In the genomic region with DNA sequence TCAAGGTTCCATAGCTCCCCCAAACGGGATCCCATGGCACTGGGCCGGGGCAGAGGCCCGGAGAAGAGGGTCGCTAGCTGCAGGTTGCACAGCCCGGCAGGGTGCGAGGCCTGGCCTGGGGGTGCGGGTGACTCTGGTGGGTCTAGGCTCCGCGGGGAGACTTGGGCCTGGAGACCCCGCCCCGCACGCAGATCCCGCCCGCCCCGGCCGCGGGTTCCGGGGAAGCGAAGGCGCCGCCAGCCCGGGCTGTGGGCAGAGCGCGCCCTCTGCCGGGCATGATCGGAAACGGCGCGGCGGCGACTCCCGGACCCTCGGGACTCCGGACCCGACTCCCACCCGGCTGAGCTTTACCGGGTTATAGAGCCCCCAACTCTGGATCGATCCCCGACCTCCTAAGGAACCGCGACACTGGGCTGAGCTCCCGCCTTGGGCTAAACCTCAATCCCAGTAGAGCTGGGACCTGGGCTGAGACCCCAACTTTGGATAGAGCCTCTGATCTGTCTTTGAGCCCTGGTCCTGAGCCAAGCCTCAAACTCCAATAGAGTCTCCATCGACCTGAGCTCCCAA, we compare ENCODE assay signal across 1 cellular context.
TF ChIP-seq lines count a peak whose summit lies in the region.

No MANE protein-coding gene starts in this region.

TF ChIP-seq in HEK293, 187 proteins besides CTCF, POLR2A, EP300 and RAD21 (continued from another document and continues in another):
- TF ChIP-seq ZBTB17 (tag by site-specific recombination; IDR thresholded peaks at IDR 0.05) (peak; percentile 18; the same call in 1 of the 2 replicates), OVOL3 (tag by site-specific recombination; IDR thresholded peaks at IDR 0.05) (no peak), PRDM1 (tag by site-specific recombination; IDR thresholded peaks at IDR 0.05) (no peak), SALL2 (tag by site-specific recombination; IDR thresholded peaks at IDR 0.05; ENCODE audit: borderline replicate concordance) (no peak), ZNF660 (tag by site-specific recombination; IDR thresholded peaks at IDR 0.05) (0 out of 2 replicates have a peak, but pooled peaks have one; percentile 18), SETDB1 (IDR thresholded peaks at IDR 0.05; ENCODE audit: insufficient read length, low read length) (no peak), ZNF548 (tag by site-specific recombination; IDR thresholded peaks at IDR 0.05) (no peak), KLF16 (tag by site-specific recombination; IDR thresholded peaks at IDR 0.05) (no peak), ZNF112 (tag by site-specific recombination; IDR thresholded peaks at IDR 0.05) (no peak), ZNF133 (tag by site-specific recombination; IDR thresholded peaks at IDR 0.05) (no peak), TRIM28 (IDR thresholded peaks at IDR 0.05; ENCODE audit: borderline replicate concordance, low read length) (no peak), SP7 (tag by site-specific recombination; IDR thresholded peaks at IDR 0.05) (peak; percentile 30; the same call in 1 of the 2 replicates), ZNF174 (tag by site-specific recombination; IDR thresholded peaks at IDR 0.05) (no peak), ZBTB8A (tag by site-specific recombination; IDR thresholded peaks at IDR 0.05) (peak; percentile 39; the same call in 1 of the 2 replicates), ZNF157 (tag by site-specific recombination; IDR thresholded peaks at IDR 0.05) (no peak), ZBTB1 (tag by site-specific recombination; IDR thresholded peaks at IDR 0.05) (no peak), SP2 (tag by site-specific recombination; IDR thresholded peaks at IDR 0.05) (peak; percentile 35), ZBTB7A (tag by site-specific recombination; IDR thresholded peaks at IDR 0.05; ENCODE audit: low read depth) (peak; percentile 24; the same call in 1 of the 2 replicates), ZNF16 (tag by site-specific recombination; IDR thresholded peaks at IDR 0.05; ENCODE audit: low read depth) (no peak), GLI4 (tag by site-specific recombination; IDR thresholded peaks at IDR 0.05) (no peak), ZNF37A (tag by site-specific recombination; IDR thresholded peaks at IDR 0.05) (no peak), ZNF10 (tag by site-specific recombination; IDR thresholded peaks at IDR 0.05) (no peak), ZNF561 (tag by site-specific recombination; IDR thresholded peaks at IDR 0.05; ENCODE audit: borderline replicate concordance) (no peak), ZNF48 (tag by site-specific recombination; IDR thresholded peaks at IDR 0.05) (no peak), ZNF501 (tag by site-specific recombination; IDR thresholded peaks at IDR 0.05) (no peak), ZNF2 (tag by site-specific recombination; IDR thresholded peaks at IDR 0.05) (no peak), ZNF138 (tag by site-specific recombination; IDR thresholded peaks at IDR 0.05; ENCODE audit: borderline replicate concordance) (no peak), SCRT2 (tag by site-specific recombination; IDR thresholded peaks at IDR 0.05) (no peak)
- TF ChIP-seq, protein P1, sequence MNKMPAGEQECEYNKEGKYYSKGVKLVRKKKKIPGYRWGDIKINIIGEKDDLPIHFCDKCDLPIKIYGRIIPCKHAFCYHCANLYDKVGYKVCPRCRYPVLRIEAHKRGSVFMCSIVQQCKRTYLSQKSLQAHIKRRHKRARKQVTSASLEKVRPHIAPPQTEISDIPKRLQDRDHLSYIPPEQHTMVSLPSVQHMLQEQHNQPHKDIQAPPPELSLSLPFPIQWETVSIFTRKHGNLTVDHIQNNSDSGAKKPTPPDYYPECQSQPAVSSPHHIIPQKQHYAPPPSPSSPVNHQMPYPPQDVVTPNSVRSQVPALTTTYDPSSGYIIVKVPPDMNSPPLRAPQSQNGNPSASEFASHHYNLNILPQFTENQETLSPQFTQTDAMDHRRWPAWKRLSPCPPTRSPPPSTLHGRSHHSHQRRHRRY (tag by site-specific recombination; IDR thresholded peaks at IDR 0.05), result no peak
- TF ChIP-seq, protein P2, sequence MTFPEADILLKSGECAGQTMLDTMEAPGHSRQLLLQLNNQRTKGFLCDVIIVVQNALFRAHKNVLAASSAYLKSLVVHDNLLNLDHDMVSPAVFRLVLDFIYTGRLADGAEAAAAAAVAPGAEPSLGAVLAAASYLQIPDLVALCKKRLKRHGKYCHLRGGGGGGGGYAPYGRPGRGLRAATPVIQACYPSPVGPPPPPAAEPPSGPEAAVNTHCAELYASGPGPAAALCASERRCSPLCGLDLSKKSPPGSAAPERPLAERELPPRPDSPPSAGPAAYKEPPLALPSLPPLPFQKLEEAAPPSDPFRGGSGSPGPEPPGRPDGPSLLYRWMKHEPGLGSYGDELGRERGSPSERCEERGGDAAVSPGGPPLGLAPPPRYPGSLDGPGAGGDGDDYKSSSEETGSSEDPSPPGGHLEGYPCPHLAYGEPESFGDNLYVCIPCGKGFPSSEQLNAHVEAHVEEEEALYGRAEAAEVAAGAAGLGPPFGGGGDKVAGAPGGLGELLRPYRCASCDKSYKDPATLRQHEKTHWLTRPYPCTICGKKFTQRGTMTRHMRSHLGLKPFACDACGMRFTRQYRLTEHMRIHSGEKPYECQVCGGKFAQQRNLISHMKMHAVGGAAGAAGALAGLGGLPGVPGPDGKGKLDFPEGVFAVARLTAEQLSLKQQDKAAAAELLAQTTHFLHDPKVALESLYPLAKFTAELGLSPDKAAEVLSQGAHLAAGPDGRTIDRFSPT (tag by site-specific recombination; IDR thresholded peaks at IDR 0.05), result no peak
- TF ChIP-seq, protein P3, sequence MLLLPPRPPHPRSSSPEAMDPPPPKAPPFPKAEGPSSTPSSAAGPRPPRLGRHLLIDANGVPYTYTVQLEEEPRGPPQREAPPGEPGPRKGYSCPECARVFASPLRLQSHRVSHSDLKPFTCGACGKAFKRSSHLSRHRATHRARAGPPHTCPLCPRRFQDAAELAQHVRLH (tag by site-specific recombination; IDR thresholded peaks at IDR 0.05), result no peak
- TF ChIP-seq, protein P4, sequence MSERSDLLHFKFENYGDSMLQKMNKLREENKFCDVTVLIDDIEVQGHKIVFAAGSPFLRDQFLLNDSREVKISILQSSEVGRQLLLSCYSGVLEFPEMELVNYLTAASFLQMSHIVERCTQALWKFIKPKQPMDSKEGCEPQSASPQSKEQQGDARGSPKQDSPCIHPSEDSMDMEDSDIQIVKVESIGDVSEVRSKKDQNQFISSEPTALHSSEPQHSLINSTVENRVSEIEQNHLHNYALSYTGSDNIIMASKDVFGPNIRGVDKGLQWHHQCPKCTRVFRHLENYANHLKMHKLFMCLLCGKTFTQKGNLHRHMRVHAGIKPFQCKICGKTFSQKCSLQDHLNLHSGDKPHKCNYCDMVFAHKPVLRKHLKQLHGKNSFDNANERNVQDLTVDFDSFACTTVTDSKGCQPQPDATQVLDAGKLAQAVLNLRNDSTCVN (tag by site-specific recombination; optimal IDR thresholded peaks at IDR 0.05), result peak; percentile 23
- TF ChIP-seq, protein P5, sequence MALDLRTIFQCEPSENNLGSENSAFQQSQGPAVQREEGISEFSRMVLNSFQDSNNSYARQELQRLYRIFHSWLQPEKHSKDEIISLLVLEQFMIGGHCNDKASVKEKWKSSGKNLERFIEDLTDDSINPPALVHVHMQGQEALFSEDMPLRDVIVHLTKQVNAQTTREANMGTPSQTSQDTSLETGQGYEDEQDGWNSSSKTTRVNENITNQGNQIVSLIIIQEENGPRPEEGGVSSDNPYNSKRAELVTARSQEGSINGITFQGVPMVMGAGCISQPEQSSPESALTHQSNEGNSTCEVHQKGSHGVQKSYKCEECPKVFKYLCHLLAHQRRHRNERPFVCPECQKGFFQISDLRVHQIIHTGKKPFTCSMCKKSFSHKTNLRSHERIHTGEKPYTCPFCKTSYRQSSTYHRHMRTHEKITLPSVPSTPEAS (tag by site-specific recombination; IDR thresholded peaks at IDR 0.05), result no peak
- TF ChIP-seq, protein P6, sequence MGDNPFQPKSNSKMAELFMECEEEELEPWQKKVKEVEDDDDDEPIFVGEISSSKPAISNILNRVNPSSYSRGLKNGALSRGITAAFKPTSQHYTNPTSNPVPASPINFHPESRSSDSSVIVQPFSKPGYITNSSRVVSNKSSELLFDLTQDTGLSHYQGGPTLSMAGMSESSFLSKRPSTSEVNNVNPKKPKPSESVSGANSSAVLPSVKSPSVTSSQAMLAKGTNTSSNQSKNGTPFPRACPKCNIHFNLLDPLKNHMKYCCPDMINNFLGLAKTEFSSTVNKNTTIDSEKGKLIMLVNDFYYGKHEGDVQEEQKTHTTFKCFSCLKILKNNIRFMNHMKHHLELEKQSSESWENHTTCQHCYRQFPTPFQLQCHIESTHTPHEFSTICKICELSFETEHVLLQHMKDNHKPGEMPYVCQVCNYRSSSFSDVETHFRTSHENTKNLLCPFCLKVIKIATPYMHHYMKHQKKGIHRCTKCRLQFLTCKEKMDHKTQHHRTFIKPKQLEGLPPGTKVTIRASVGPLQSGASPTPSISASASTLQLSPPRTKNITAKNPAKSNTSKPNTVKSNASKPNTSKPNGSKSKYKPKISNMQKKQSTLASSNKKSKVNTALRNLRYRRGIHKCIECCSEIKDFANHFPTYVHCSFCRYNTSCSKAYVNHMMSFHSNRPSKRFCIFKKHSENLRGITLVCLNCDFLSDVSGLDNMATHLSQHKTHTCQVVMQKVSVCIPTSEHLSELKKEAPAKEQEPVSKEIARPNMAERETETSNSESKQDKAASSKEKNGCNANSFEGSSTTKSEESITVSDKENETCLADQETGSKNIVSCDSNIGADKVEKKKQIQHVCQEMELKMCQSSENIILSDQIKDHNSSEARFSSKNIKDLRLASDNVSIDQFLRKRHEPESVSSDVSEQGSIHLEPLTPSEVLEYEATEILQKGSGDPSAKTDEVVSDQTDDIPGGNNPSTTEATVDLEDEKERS (tag by site-specific recombination; IDR thresholded peaks at IDR 0.05), result no peak
- TF ChIP-seq, protein P7, sequence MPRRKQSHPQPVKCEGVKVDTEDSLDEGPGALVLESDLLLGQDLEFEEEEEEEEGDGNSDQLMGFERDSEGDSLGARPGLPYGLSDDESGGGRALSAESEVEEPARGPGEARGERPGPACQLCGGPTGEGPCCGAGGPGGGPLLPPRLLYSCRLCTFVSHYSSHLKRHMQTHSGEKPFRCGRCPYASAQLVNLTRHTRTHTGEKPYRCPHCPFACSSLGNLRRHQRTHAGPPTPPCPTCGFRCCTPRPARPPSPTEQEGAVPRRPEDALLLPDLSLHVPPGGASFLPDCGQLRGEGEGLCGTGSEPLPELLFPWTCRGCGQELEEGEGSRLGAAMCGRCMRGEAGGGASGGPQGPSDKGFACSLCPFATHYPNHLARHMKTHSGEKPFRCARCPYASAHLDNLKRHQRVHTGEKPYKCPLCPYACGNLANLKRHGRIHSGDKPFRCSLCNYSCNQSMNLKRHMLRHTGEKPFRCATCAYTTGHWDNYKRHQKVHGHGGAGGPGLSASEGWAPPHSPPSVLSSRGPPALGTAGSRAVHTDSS (tag by site-specific recombination; IDR thresholded peaks at IDR 0.05), result no peak
- TF ChIP-seq, protein P8, sequence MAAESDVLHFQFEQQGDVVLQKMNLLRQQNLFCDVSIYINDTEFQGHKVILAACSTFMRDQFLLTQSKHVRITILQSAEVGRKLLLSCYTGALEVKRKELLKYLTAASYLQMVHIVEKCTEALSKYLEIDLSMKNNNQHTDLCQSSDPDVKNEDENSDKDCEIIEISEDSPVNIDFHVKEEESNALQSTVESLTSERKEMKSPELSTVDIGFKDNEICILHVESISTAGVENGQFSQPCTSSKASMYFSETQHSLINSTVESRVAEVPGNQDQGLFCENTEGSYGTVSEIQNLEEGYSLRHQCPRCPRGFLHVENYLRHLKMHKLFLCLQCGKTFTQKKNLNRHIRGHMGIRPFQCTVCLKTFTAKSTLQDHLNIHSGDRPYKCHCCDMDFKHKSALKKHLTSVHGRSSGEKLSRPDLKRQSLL (tag by site-specific recombination; IDR thresholded peaks at IDR 0.05), result peak; percentile 79
- TF ChIP-seq, protein P9, sequence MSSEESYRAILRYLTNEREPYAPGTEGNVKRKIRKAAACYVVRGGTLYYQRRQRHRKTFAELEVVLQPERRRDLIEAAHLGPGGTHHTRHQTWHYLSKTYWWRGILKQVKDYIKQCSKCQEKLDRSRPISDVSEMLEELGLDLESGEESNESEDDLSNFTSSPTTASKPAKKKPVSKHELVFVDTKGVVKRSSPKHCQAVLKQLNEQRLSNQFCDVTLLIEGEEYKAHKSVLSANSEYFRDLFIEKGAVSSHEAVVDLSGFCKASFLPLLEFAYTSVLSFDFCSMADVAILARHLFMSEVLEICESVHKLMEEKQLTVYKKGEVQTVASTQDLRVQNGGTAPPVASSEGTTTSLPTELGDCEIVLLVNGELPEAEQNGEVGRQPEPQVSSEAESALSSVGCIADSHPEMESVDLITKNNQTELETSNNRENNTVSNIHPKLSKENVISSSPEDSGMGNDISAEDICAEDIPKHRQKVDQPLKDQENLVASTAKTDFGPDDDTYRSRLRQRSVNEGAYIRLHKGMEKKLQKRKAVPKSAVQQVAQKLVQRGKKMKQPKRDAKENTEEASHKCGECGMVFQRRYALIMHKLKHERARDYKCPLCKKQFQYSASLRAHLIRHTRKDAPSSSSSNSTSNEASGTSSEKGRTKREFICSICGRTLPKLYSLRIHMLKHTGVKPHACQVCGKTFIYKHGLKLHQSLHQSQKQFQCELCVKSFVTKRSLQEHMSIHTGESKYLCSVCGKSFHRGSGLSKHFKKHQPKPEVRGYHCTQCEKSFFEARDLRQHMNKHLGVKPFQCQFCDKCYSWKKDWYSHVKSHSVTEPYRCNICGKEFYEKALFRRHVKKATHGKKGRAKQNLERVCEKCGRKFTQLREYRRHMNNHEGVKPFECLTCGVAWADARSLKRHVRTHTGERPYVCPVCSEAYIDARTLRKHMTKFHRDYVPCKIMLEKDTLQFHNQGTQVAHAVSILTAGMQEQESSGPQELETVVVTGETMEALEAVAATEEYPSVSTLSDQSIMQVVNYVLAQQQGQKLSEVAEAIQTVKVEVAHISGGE (tag by site-specific recombination; conservative IDR thresholded peaks at IDR 0.05; ENCODE audit: low read depth), result no peak
- TF ChIP-seq, protein P10, sequence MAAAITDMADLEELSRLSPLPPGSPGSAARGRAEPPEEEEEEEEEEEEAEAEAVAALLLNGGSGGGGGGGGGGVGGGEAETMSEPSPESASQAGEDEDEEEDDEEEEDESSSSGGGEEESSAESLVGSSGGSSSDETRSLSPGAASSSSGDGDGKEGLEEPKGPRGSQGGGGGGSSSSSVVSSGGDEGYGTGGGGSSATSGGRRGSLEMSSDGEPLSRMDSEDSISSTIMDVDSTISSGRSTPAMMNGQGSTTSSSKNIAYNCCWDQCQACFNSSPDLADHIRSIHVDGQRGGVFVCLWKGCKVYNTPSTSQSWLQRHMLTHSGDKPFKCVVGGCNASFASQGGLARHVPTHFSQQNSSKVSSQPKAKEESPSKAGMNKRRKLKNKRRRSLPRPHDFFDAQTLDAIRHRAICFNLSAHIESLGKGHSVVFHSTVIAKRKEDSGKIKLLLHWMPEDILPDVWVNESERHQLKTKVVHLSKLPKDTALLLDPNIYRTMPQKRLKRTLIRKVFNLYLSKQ (tag by site-specific recombination; IDR thresholded peaks at IDR 0.05; ENCODE audit: borderline replicate concordance), result no peak
- TF ChIP-seq, protein P11, sequence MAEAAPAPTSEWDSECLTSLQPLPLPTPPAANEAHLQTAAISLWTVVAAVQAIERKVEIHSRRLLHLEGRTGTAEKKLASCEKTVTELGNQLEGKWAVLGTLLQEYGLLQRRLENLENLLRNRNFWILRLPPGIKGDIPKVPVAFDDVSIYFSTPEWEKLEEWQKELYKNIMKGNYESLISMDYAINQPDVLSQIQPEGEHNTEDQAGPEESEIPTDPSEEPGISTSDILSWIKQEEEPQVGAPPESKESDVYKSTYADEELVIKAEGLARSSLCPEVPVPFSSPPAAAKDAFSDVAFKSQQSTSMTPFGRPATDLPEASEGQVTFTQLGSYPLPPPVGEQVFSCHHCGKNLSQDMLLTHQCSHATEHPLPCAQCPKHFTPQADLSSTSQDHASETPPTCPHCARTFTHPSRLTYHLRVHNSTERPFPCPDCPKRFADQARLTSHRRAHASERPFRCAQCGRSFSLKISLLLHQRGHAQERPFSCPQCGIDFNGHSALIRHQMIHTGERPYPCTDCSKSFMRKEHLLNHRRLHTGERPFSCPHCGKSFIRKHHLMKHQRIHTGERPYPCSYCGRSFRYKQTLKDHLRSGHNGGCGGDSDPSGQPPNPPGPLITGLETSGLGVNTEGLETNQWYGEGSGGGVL (tag by site-specific recombination; IDR thresholded peaks at IDR 0.05), result no peak
